ENCODE assay signal across 9 cellular contexts in the genomic region with DNA sequence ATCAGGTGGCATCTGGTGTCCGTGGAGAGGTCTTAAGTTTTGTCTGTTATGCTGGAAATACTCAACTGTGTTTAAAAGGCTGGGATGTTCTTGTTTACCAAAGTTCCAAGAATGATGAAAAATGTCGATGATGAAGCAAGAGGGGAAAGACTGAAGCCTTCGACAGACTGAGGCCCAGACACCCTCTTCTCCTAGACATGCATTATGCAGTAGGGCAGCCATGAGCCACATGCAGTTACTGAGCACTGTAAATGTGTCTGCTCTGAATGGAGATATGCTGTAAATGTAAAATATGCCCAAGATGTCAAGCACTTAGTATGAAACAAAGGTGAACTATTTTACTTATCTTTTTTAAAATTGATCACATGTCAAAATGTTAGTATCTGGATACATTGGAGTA.
"Had no signal": no experiment of that assay in that cellular context is flagged by ENCODE, and none has a peak within 500 bp of the region (broad histone marks: within the 10 kb centered on the region; RNA-seq: fewer than 3 reads in every experiment).

No MANE protein-coding gene starts in this region.

- ATAC-seq: GM23338, HCT116 had no signal

- H3K4me1 ChIP-seq: HAP-1 had no signal

- H3K4me2 ChIP-seq: GM23338 had no signal

- H3K9me3 Mint-ChIP-seq: GM23338, H9, HFFc6 had no signal

- H3K27ac ChIP-seq: GM23248 had no signal

- H3K9ac ChIP-seq: GM23248 had no signal

- H3K36me3 ChIP-seq: HAP-1 had no signal

- H3K4me3 Mint-ChIP-seq: GM23338, H9, HFFc6 had no signal

- H3K4me3 ChIP-seq: GM23248, GM23338, HAP-1 had no signal

- H2AFZ ChIP-seq: GM23248, GM23338 had no signal

- H3K9me3 ChIP-seq: HAP-1 had no signal

- H3K27ac Mint-ChIP-seq: GM23338, H9, HFFc6 had no signal

- DNase-seq: GM23248, GOT3, H7, H9, HCEC 1CT, HFFc6 had no signal
